Comparison of ENCODE assay signal across 9 cellular contexts in genomic region chr3:88000853-88001252, GRCh38. TPM values are rescaled to one million over a fixed set of nuclear protein-coding genes. Genes with fewer than 3 reads are reported as not detected.
A peak's percentile ranks its signal among the peaks of the same experiment; 100 is the strongest.
DNase-seq lines count a peak whose midpoint lies in the region; ATAC-seq and TF ChIP-seq lines count a peak whose summit lies in the region.
"Had no signal": no experiment of that assay in that cellular context is flagged by ENCODE, and none has a peak within 500 bp of the region (broad histone marks: within the 10 kb centered on the region; RNA-seq: fewer than 3 reads in every experiment).

No MANE protein-coding gene starts in this region.

- no peak overlapping the region for H3K27ac ChIP-seq in psoas muscle

- H3K27ac Mint-ChIP-seq in T-helper 1 cell treated with Interleukin-12 subunit alpha and Interleukin-12 subunit beta and Interleukin-4 antibody, amounts not matched to agents 30 μg/mL and 1 μg/mL, for 36 hours: no peak overlapping the region
- H3K27ac Mint-ChIP-seq in osteocyte (ENCODE audit: unreplicated experiment): no peak overlapping the region

- no peaks in the 10 kb centered on the region for H3K36me3 ChIP-seq in psoas muscle (ENCODE audit: insufficient read depth in 1 of 2, low read depth in 1 of 2)

- no peaks in the 10 kb centered on the region for H3K9me3 ChIP-seq in psoas muscle

- DNase-seq in fibroblast of the aortic adventitia (ENCODE audit: low read depth): peak; percentile 25
- no peak for DNase-seq in psoas muscle
- no peak for DNase-seq in osteocyte (ENCODE audit: extremely low spot score, unreplicated experiment)
- no peak for DNase-seq in central memory CD4-positive, alpha-beta T cell
- DNase-seq in GM13977 (ENCODE audit: low spot score): no peak
- no peak for DNase-seq in NCI-H1092 (lab: John Stamatoyannopoulos, UW)
- DNase-seq: NCI-H1436 had no signal

- peaks cover 23% of the 10 kb centered on the region for H3K27me3 Mint-ChIP-seq in T-helper 1 cell treated with Interleukin-12 subunit alpha and Interleukin-12 subunit beta and Interleukin-4 antibody, amounts not matched to agents 30 μg/mL and 1 μg/mL, for 36 hours (ENCODE audit: low read depth)
- H3K27me3 Mint-ChIP-seq in osteocyte (ENCODE audit: unreplicated experiment): peaks cover 73% of the 10 kb centered on the region

- TF ChIP-seq CTCF in fibroblast of the aortic adventitia (IDR thresholded peaks at IDR 0.05; ENCODE audit: insufficient read depth, low read length) (no peak), psoas muscle (IDR thresholded peaks at IDR 0.05) (no peak), osteocyte (IDR thresholded peaks at IDR 0.05) (no peak), GM13977 (IDR thresholded peaks at IDR 0.05; ENCODE audit: extremely low read depth, insufficient read depth, missing control alignments) (no peak)

- peak overlapping the region; percentile 57 for H3K4me3 Mint-ChIP-seq in T-helper 1 cell treated with Interleukin-12 subunit alpha and Interleukin-12 subunit beta and Interleukin-4 antibody, amounts not matched to agents 30 μg/mL and 1 μg/mL, for 36 hours
- no peak overlapping the region for H3K4me3 Mint-ChIP-seq in osteocyte (ENCODE audit: unreplicated experiment)

- no peaks in the 10 kb centered on the region for H3K36me3 Mint-ChIP-seq in T-helper 1 cell treated with Interleukin-12 subunit alpha and Interleukin-12 subunit beta and Interleukin-4 antibody, amounts not matched to agents 30 μg/mL and 1 μg/mL, for 36 hours (ENCODE audit: low read depth)
- no peaks in the 10 kb centered on the region for H3K36me3 Mint-ChIP-seq in osteocyte (ENCODE audit: unreplicated experiment)

- H3K9me3 Mint-ChIP-seq in T-helper 1 cell treated with Interleukin-12 subunit alpha and Interleukin-12 subunit beta and Interleukin-4 antibody, amounts not matched to agents 30 μg/mL and 1 μg/mL, for 36 hours: no peaks in the 10 kb centered on the region
- H3K9me3 Mint-ChIP-seq in osteocyte (ENCODE audit: unreplicated experiment): no peaks in the 10 kb centered on the region

- intact Hi-C loops in psoas muscle (cut with DNase I): loop anchor here (5.0 to 10.0 kb wide), 2 partner anchors 649 to 696 kb away; no protein-coding TSS in a partner anchor

- H3K27me3 ChIP-seq in psoas muscle (ENCODE audit: insufficient read depth in 3 of 3, low read length in 2 of 3): no peaks in the 10 kb centered on the region

- no peaks in the 10 kb centered on the region for H3K4me1 ChIP-seq in psoas muscle

- in situ Hi-C loops in GM13977 (cut with MboI; ENCODE audit: low pct_unique_long_range_greater_than_20kb, low sequenced_read_pairs, unreplicated experiment): loop anchor here (25.0 kb wide), 2 partner anchors 239 to 639 kb away; no protein-coding TSS in a partner anchor

- H3K4me1 Mint-ChIP-seq in T-helper 1 cell treated with Interleukin-12 subunit alpha and Interleukin-12 subunit beta and Interleukin-4 antibody, amounts not matched to agents 30 μg/mL and 1 μg/mL, for 36 hours (ENCODE audit: low read depth): peaks cover 19% of the 10 kb centered on the region
- peaks cover 1% of the 10 kb centered on the region for H3K4me1 Mint-ChIP-seq in osteocyte (ENCODE audit: unreplicated experiment)

- peak overlapping the region; percentile 22 for H3K4me3 ChIP-seq in fibroblast of the aortic adventitia (ENCODE audit: low read depth, low read length)
- H3K4me3 ChIP-seq in psoas muscle: peak overlapping the region; percentile 45

- ATAC-seq in GM18517 (IDR thresholded peaks at IDR 0.05; ENCODE audit: unreplicated experiment) (peak; percentile 43), psoas muscle (peak in 1 of 4 donors; percentile 37)

- 23 to 34% (median 30%) methylated on average over 13 of the region's 13 CpGs for WGBS in psoas muscle, 3 donors

RNA-seq across cellular contexts. Expression of gene CGGBP1, which starts 58.0 kb away (rescaled TPM):
- total RNA-seq in fibroblast of the aortic adventitia (ENCODE audit: low replicate concordance): 104 and 231 TPM in 2 replicates
- 10 to 100 TPM; 39.1 to 46.2 (median 42.9) TPM for total RNA-seq in psoas muscle
- polyA plus RNA-seq in psoas muscle: 10 to 100 TPM; 27.4 to 63.2 (median 45.9) TPM
- 80.3 and 84.6 TPM in 2 replicates for total RNA-seq in osteocyte

RNA-seq across cellular contexts. Expression of gene ZNF654, which starts 58.2 kb away (rescaled TPM):
- total RNA-seq in fibroblast of the aortic adventitia (ENCODE audit: low replicate concordance) (19.1 and 20.6 TPM in 2 replicates), psoas muscle (10 to 100 TPM in 2 of 4 donors, 1 to 10 TPM in 2; 8.8 to 10.7 (median 9.6) TPM), osteocyte (10.7 and 13.4 TPM in 2 replicates)
- polyA plus RNA-seq in psoas muscle: 1 to 10 TPM; 2.6 to 8.9 (median 3.2) TPM
